ENCODE assay signal across 1 cellular context in genomic region chr4:108971473-108971872, GRCh38.
TF ChIP-seq lines count a peak whose summit lies in the region.

No MANE protein-coding gene starts in this region.

TF ChIP-seq in HEK293, 187 proteins besides CTCF, POLR2A, EP300 and RAD21 (continued from another document):
- TF ChIP-seq PRDM6 (tag by site-specific recombination; IDR thresholded peaks at IDR 0.05) (peak; percentile 54; the same call in 1 of the 2 replicates), ZNF404 (tag by site-specific recombination; IDR thresholded peaks at IDR 0.05) (no peak), PRDM4 (tag by site-specific recombination; IDR thresholded peaks at IDR 0.05) (peak; percentile 47; the same call in 1 of the 2 replicates), TSHZ1 (tag by site-specific recombination; IDR thresholded peaks at IDR 0.05; ENCODE audit: borderline replicate concordance) (0 out of 2 replicates have a peak, but pooled peaks have one; percentile 30), ZNF280D (tag by site-specific recombination; IDR thresholded peaks at IDR 0.05) (no peak), HIC1 (tag by site-specific recombination; IDR thresholded peaks at IDR 0.05) (0 out of 2 replicates have a peak, but pooled peaks have one; percentile 25), OSR2 (tag by site-specific recombination; IDR thresholded peaks at IDR 0.05) (peak; percentile 76; the same call in 1 of the 2 replicates), ZNF501 (tag by site-specific recombination; IDR thresholded peaks at IDR 0.05) (peak; percentile 40; the same call in 1 of the 2 replicates), ZNF843 (tag by site-specific recombination; IDR thresholded peaks at IDR 0.05) (peak; percentile 61; the same call in 1 of the 2 replicates), SCRT1 (tag by site-specific recombination; IDR thresholded peaks at IDR 0.05; ENCODE audit: borderline replicate concordance) (0 out of 2 replicates have a peak, but pooled peaks have one; percentile 15), ZSCAN4 (tag by site-specific recombination; IDR thresholded peaks at IDR 0.05) (no peak)
TF ChIP-seq in HEK293: peak in this region for 12.
